29 cellular contexts compared by ENCODE assay signal in genomic region chr6:27406085-27406484, GRCh38.
"Had no signal": no experiment of that assay in that cellular context is flagged by ENCODE, and none has a peak within 500 bp of the region (broad histone marks: within the 10 kb centered on the region; RNA-seq: fewer than 3 reads in every experiment).

No MANE protein-coding gene starts in this region.

- H3K9me3 ChIP-seq: prostate gland had no signal

- H3K27ac Mint-ChIP-seq: mesothelial cell of epicardium; naive thymus-derived CD4-positive, alpha-beta T cell; nephron; neural progenitor cell; stimulated activated naive B cell treated with anti-CD40 and anti-IgM and Interleukin-4, amounts not matched to agents 10 μg/mL and 1 μg/mL and 100 μg/mL, for 72 hours; stimulated activated naive CD8-positive, alpha-beta T cell treated with anti-CD3 and anti-CD28 coated beads, Interleukin-15, Interleukin-2, amounts not matched to agents 100 ng/mL and 50 ng/mL, for 24 hours had no signal

- H3K27me3 Mint-ChIP-seq: naive thymus-derived CD4-positive, alpha-beta T cell; stimulated activated naive CD8-positive, alpha-beta T cell treated with anti-CD3 and anti-CD28 coated beads, Interleukin-15, Interleukin-2, amounts not matched to agents 100 ng/mL and 50 ng/mL, for 24 hours had no signal

- H3K36me3 ChIP-seq: prostate gland, right atrium auricular region, upper lobe of right lung, uterus had no signal

- H3K27ac ChIP-seq: coronary artery, esophagus squamous epithelium, heart right ventricle, left lung, neural progenitor cell, prostate gland, right atrium auricular region, sigmoid colon, skin epidermis, spleen, transverse colon, upper lobe of right lung, uterus had no signal

- H3K4me1 ChIP-seq: esophagus squamous epithelium, heart right ventricle, left lung, neural progenitor cell, prostate gland, right atrium auricular region, sigmoid colon, spleen, transverse colon, upper lobe of right lung, uterus had no signal

- H3K4me2 ChIP-seq: neural progenitor cell had no signal

- ATAC-seq: heart right ventricle; left cardiac atrium; left lung; mucosa of descending colon; naive thymus-derived CD4-positive, alpha-beta T cell; stimulated activated naive B cell treated with anti-CD40 and anti-IgM and Interleukin-4, amounts not matched to agents 10 μg/mL and 1 μg/mL and 100 μg/mL, for 72 hours had no signal

- H3K4me1 Mint-ChIP-seq: mesothelial cell of epicardium; naive thymus-derived CD4-positive, alpha-beta T cell; nephron; neural progenitor cell; stimulated activated naive B cell treated with anti-CD40 and anti-IgM and Interleukin-4, amounts not matched to agents 10 μg/mL and 1 μg/mL and 100 μg/mL, for 72 hours had no signal

- H3K27me3 ChIP-seq: esophagus squamous epithelium, heart right ventricle, left lung, neural progenitor cell, right atrium auricular region, sigmoid colon, spleen, transverse colon, upper lobe of right lung, uterus had no signal

- H3K4me3 ChIP-seq: coronary artery, esophagus squamous epithelium, heart right ventricle, left lung, mucosa of descending colon, neural progenitor cell, prostate gland, right atrium auricular region, sigmoid colon, skin epidermis, spleen, transverse colon, upper lobe of right lung, uterus had no signal

- H2AFZ ChIP-seq: neural progenitor cell had no signal

- DNase-seq: dermis blood vessel endothelial cell; effector memory CD4-positive, alpha-beta T cell; erythroblast; esophagus squamous epithelium; foreskin melanocyte; glutamatergic neuron; heart right ventricle; hippocampal formation; left cardiac atrium; left lung; mesenchymal stem cell; mucosa of descending colon; naive thymus-derived CD4-positive, alpha-beta T cell; nucleus accumbens; sigmoid colon; spleen; stimulated activated CD4-positive, alpha-beta T cell treated with anti-CD3 and anti-CD28 coated beads, Interleukin-4, amount 100 ng/mL, for 4 hours; stimulated activated naive B cell treated with anti-CD40 and anti-IgM and Interleukin-4, amounts not matched to agents 10 μg/mL and 1 μg/mL and 100 μg/mL, for 72 hours; transverse colon; upper lobe of right lung; uterus had no signal

- H3K9ac ChIP-seq: neural progenitor cell had no signal

- H3K4me3 Mint-ChIP-seq: mesothelial cell of epicardium; naive thymus-derived CD4-positive, alpha-beta T cell; nephron; neural progenitor cell; stimulated activated naive B cell treated with anti-CD40 and anti-IgM and Interleukin-4, amounts not matched to agents 10 μg/mL and 1 μg/mL and 100 μg/mL, for 72 hours; stimulated activated naive CD8-positive, alpha-beta T cell treated with anti-CD3 and anti-CD28 coated beads, Interleukin-15, Interleukin-2, amounts not matched to agents 100 ng/mL and 50 ng/mL, for 24 hours had no signal
